ENCODE assay signal across 8 cellular contexts in the genomic region with DNA sequence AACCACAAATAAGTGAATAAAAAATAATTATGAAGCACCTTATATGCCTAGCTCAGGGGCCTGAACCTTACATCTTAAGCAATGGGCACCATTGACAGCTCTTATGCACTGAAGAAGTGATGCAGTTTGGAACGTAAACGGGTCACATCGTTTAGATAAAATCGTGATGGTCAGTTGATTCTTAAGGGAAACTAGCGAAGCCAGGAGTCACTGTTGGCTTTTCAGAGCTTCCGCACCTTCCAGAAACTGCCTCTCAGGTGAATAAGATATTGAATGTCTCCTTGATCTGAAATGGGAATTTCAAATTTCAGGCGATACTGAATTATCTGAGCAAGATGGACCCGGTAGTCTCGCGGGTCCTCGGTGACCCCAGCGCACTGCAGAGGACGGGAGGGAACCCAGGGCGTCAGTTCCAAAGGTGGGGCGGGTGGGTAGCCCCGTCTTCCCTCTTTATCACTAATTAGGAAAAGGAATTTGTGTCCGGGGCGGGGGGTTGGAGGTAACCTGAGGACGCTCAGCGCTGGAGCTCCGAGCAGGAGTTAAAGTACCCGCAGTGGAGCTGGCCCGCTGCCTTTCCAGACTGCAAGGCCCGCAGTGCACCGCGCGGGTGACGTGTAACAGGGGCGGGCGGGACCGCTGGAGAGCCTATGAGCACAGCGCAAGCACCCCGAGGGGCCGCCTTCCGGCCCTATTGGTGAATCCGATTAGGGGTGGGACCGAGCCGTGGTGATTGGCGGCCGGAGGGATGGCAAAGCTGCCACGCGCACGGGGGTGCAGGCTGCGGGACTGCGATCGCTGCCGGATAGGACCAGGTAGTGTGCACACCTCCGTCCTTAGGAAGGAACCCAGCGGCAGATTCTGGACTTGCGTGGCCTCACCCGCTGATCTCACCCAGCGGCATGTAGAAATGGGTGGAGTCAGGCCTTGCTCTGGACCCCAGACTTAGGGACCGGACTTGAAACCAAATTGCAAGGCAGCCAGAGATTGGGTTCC. TPM values are rescaled to one million over a fixed set of nuclear protein-coding genes. Genes with fewer than 3 reads are reported as not detected.
DNase-seq lines count a peak whose midpoint lies in the region; ATAC-seq and TF ChIP-seq lines count a peak whose summit lies in the region.

No MANE protein-coding gene starts in this region.

- H3K4me1 ChIP-seq in KMS-11 (ENCODE audit: low read depth, poor library complexity, severe bottlenecking): peaks cover 5% of the 10 kb centered on the region
- peaks cover 4% of the 10 kb centered on the region for H3K4me1 ChIP-seq in Panc1 (ENCODE audit: control insufficient read depth, insufficient read depth, low read length)
- H3K4me1 ChIP-seq in esophagus muscularis mucosa: peaks cover 7 to 10% (median 8%) of the 10 kb centered on the region in 4 donors
- H3K4me1 ChIP-seq in muscle layer of duodenum (ENCODE audit: control insufficient read depth in 1 of 2, insufficient read depth in 2 of 2, low read length in 2 of 2): peaks cover 5 to 7% of the 10 kb centered on the region in 2 donors

- peak; percentile 99 for ATAC-seq in GM21723 (IDR thresholded peaks at IDR 0.05; ENCODE audit: unreplicated experiment)
- ATAC-seq in Panc1: peak; percentile 100

- 8% methylated on average over 35 of the region's 53 CpGs for WGBS in esophagus muscularis mucosa

- peak overlapping the region; percentile 27; the same call in 1 of the 2 replicates for H3K9ac ChIP-seq in KMS-11

- H3K27ac ChIP-seq in KMS-11 (no peak overlapping the region), Panc1 (ENCODE audit: low read length) (peak overlapping the region; percentile 77), esophagus muscularis mucosa (replicated peaks in 1 of 4) (peak overlapping the region; percentile 79 to 86 (median 83)), muscle layer of duodenum (ENCODE audit: low read length) (no peak overlapping the region)

- POLR2A ChIA-PET in Panc1 (lab: Charles Lee): no interaction called here

- H3K79me2 ChIP-seq in KMS-11 (ENCODE audit: insufficient read depth, low read depth): no peaks in the 10 kb centered on the region

- no peak overlapping the region for H3K4me3 ChIP-seq in KMS-11 (IDR thresholded peaks at IDR 0.05; ENCODE audit: insufficient read depth, low read depth, low read length)
- H3K4me3 ChIP-seq in Panc1 (ENCODE audit: low read depth in 2 of 2, low read length in 2 of 2): peak overlapping the region; percentile 55 to 78
- peak overlapping the region; percentile 65 to 79 (median 66) for H3K4me3 ChIP-seq in esophagus muscularis mucosa
- peak overlapping the region; percentile 78 to 79 for H3K4me3 ChIP-seq in muscle layer of duodenum (ENCODE audit: low read depth in 1 of 2, low read length in 2 of 2)

- no TSS peak for BruUV-seq in Panc1 (replicated peaks; lab: Mats Ljungman, UMichigan)

- DNase-seq in DMS53 treated with DMSO at 0.1 percent for 48 hours (lab: John Stamatoyannopoulos, UW; ENCODE audit: unreplicated experiment): peak; percentile 92
- no peak for DNase-seq in Panc1 (ENCODE audit: low read depth, low spot score)
- DNase-seq in activated T-cell treated with anti-CD3 and anti-CD28 coated beads, Interleukin-2, amount 50 U/mL, for 48 hours: peak; percentile 96
- DNase-seq in esophagus muscularis mucosa (ENCODE audit: extremely low spot score): peak; percentile 98
- DNase-seq in stimulated activated CD8-positive, alpha-beta memory T cell treated with anti-CD3 and anti-CD28 coated beads, Interleukin-7, amount 100 ng/mL, for 1 hour (ENCODE audit: low read depth in 2 of 2): peak; percentile 87 to 88

- TF ChIP-seq POLR2A in esophagus muscularis mucosa (IDR thresholded peaks at IDR 0.05; ENCODE audit: low read depth): no peak

- in situ Hi-C loops in Panc1 (cut with HindIII; ENCODE audit: low pct_unique_long_range_greater_than_20kb, low sequenced_read_pairs): no loop called here

- H3K4me2 ChIP-seq in KMS-11: peak overlapping the region; percentile 83

- TF ChIP-seq CTCF in KMS-11 (conservative IDR thresholded peaks at IDR 0.05; ENCODE audit: low read depth, low read length) (no peak), Panc1 (IDR thresholded peaks at IDR 0.05) (no peak), esophagus muscularis mucosa (IDR thresholded peaks at IDR 0.05) (peak in 1 of 3 experiments; percentile 11)

- H3K36me3 ChIP-seq in KMS-11 (ENCODE audit: insufficient read depth) (no peaks in the 10 kb centered on the region), Panc1 (ENCODE audit: control insufficient read depth, insufficient read depth, low read length) (no peaks in the 10 kb centered on the region), esophagus muscularis mucosa (peaks cover 0 to 3% (median 0%) of the 10 kb centered on the region in 4 donors), muscle layer of duodenum (ENCODE audit: control insufficient read depth in 1 of 2, insufficient read depth in 2 of 2, low read length in 2 of 2) (no peaks in the 10 kb centered on the region)

- no peaks in the 10 kb centered on the region for H4K20me1 ChIP-seq in KMS-11 (ENCODE audit: insufficient read depth)

- H3K9me3 ChIP-seq in Panc1 (ENCODE audit: control insufficient read depth, insufficient read depth, low read depth, low read length): no peaks in the 10 kb centered on the region
- no peaks in the 10 kb centered on the region for H3K9me3 ChIP-seq in esophagus muscularis mucosa
- H3K9me3 ChIP-seq in muscle layer of duodenum (ENCODE audit: control insufficient read depth in 1 of 2, low read length in 2 of 2): no peaks in the 10 kb centered on the region

- intact Hi-C loops in Panc1 (cut with micrococcal nuclease; ENCODE audit: unreplicated experiment): no loop called here
- intact Hi-C loops in esophagus muscularis mucosa (cut with DNase I): no loop called here

- no peaks in the 10 kb centered on the region for H3K27me3 ChIP-seq in KMS-11 (ENCODE audit: insufficient read depth, low read depth)
- no peaks in the 10 kb centered on the region for H3K27me3 ChIP-seq in Panc1 (ENCODE audit: control insufficient read depth, insufficient read depth, low read length)
- H3K27me3 ChIP-seq in esophagus muscularis mucosa: no peaks in the 10 kb centered on the region
- H3K27me3 ChIP-seq in muscle layer of duodenum (ENCODE audit: low read depth, low read length): no peaks in the 10 kb centered on the region

- CTCF ChIA-PET in Panc1 (lab: Charles Lee): no interaction called here

- no peak for TF ChIP-seq EP300 in esophagus muscularis mucosa (IDR thresholded peaks at IDR 0.05)

- H2AFZ ChIP-seq in KMS-11 (ENCODE audit: low read depth): peak overlapping the region; percentile 75

RNA-seq across cellular contexts. Expression of gene GARNL3, which starts 19.7 kb away (rescaled TPM):
- total RNA-seq in Panc1 (2021; ENCODE audit: unreplicated experiment) (11.5 TPM), esophagus muscularis mucosa (10 to 100 TPM in 3 of 4 donors, 1 to 10 TPM in 1; 8.9 to 17.9 (median 12.2) TPM)
- polyA plus RNA-seq in Panc1 (2012; ENCODE audit: insufficient read length): 5.1 TPM

Comparison
In these comparisons a context has a peak if more than half of its experiments do, and no peak if none do; other contexts are left out.
1. H3K27ac ChIP-seq: peak in Panc1 (single experiment) and esophagus muscularis mucosa (4 of 4); none in KMS-11 (single experiment) and muscle layer of duodenum (single experiment).